7 cellular contexts compared by ENCODE assay signal in the genomic region with DNA sequence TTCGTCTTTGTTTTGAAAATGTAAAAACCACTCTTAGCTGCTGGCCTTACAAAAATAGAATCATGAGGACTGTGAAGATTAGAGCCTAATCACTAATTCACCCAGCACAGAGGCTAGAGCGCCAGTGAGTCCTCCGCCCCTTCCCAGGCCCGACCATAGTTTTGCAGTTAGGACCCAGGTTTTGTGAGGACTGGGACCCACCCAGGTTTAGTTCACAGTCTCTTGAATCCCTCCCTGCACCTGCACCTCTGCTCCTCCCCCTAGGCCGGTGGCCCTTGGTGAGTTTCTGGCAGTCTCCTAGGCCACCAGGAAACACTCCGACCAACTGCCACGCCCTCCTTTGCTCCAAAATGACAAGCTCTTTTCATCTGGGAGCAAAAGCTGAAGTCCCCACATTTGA.
DNase-seq lines count a peak whose midpoint lies in the region; ATAC-seq and TF ChIP-seq lines count a peak whose summit lies in the region.

No MANE protein-coding gene starts in this region.

- no peaks in the 10 kb centered on the region for H3K27me3 ChIP-seq in prostate gland (replicated peaks; ENCODE audit: insufficient read depth)

- no peaks in the 10 kb centered on the region for H3K9me3 ChIP-seq in prostate gland

- no peak overlapping the region for H3K27ac Mint-ChIP-seq in activated T-helper 1 cell treated with anti-CD3 and anti-CD28 coated beads, Interleukin-12 subunit alpha, Interleukin-12 subunit beta, Interleukin-2, Interleukin-4 antibody, amounts not matched to agents 30 ng/mL and 10 ng/mL and 1 ng/mL, durations not matched to agents 14 hours and 24 hours and 36 hours

- H3K4me1 Mint-ChIP-seq in activated T-helper 1 cell treated with anti-CD3 and anti-CD28 coated beads, Interleukin-12 subunit alpha, Interleukin-12 subunit beta, Interleukin-2, Interleukin-4 antibody, amounts not matched to agents 30 ng/mL and 10 ng/mL and 1 ng/mL, durations not matched to agents 14 hours and 24 hours and 36 hours (ENCODE audit: low read depth), result peaks cover 9% of the 10 kb centered on the region

- H3K27me3 Mint-ChIP-seq in activated T-helper 1 cell treated with anti-CD3 and anti-CD28 coated beads, Interleukin-12 subunit alpha, Interleukin-12 subunit beta, Interleukin-2, Interleukin-4 antibody, amounts not matched to agents 30 ng/mL and 10 ng/mL and 1 ng/mL, durations not matched to agents 14 hours and 24 hours and 36 hours (ENCODE audit: insufficient read depth), result peaks cover 11% of the 10 kb centered on the region

- intact Hi-C loops in activated T-helper 1 cell treated with anti-CD3 and anti-CD28 coated beads, Interleukin-12 subunit alpha, Interleukin-12 subunit beta, Interleukin-2, Interleukin-4 antibody, amounts not matched to agents 30 ng/mL and 10 ng/mL and 1 ng/mL, durations not matched to agents 14 hours and 24 hours and 36 hours (cut with micrococcal nuclease), result loop anchor here (2.0 to 5.0 kb wide), 2 partner anchors 284 to 701 kb away; no protein-coding TSS in a partner anchor
- intact Hi-C loops in left cardiac atrium (cut with DNase I), result loop anchor here in 1 of 2 donors (10.0 kb wide), 1 partner anchor 284 kb away; a partner anchor contains a TSS
- intact Hi-C loops in prostate gland (cut with DNase I), result loop anchor here (5.0 kb wide), 1 partner anchor 501 kb away; no protein-coding TSS in a partner anchor

- ATAC-seq in GM21526 (IDR thresholded peaks at IDR 0.05; ENCODE audit: low FRiP score, unreplicated experiment) (peak; percentile 47), left cardiac atrium (peak; percentile 48 to 67)

- TF ChIP-seq POLR2A in prostate gland (IDR thresholded peaks at IDR 0.05), result no peak

- H3K4me3 ChIP-seq in prostate gland, result peak overlapping the region; percentile 46 to 73

- H3K4me3 Mint-ChIP-seq in activated T-helper 1 cell treated with anti-CD3 and anti-CD28 coated beads, Interleukin-12 subunit alpha, Interleukin-12 subunit beta, Interleukin-2, Interleukin-4 antibody, amounts not matched to agents 30 ng/mL and 10 ng/mL and 1 ng/mL, durations not matched to agents 14 hours and 24 hours and 36 hours, result peak overlapping the region; percentile 90

- no peaks in the 10 kb centered on the region for H3K36me3 ChIP-seq in prostate gland

- no peaks in the 10 kb centered on the region for H3K36me3 Mint-ChIP-seq in activated T-helper 1 cell treated with anti-CD3 and anti-CD28 coated beads, Interleukin-12 subunit alpha, Interleukin-12 subunit beta, Interleukin-2, Interleukin-4 antibody, amounts not matched to agents 30 ng/mL and 10 ng/mL and 1 ng/mL, durations not matched to agents 14 hours and 24 hours and 36 hours (ENCODE audit: low read depth)

- TF ChIP-seq CTCF in prostate gland (IDR thresholded peaks at IDR 0.05), result no peak

- peak overlapping the region; percentile 69 to 74 for H3K27ac ChIP-seq in prostate gland

- under 1% methylated on average over 7 of the region's 7 CpGs for WGBS in prostate gland

- H3K4me1 ChIP-seq in prostate gland (replicated peaks), result no peaks in the 10 kb centered on the region

- H3K9me3 Mint-ChIP-seq in activated T-helper 1 cell treated with anti-CD3 and anti-CD28 coated beads, Interleukin-12 subunit alpha, Interleukin-12 subunit beta, Interleukin-2, Interleukin-4 antibody, amounts not matched to agents 30 ng/mL and 10 ng/mL and 1 ng/mL, durations not matched to agents 14 hours and 24 hours and 36 hours, result no peaks in the 10 kb centered on the region

- peak; percentile 11 for DNase-seq in GM04504 (ENCODE audit: low read depth)
- DNase-seq in LoVo (ENCODE audit: low spot score), result peak; percentile 31
- DNase-seq in activated T-helper 1 cell treated with anti-CD3 and anti-CD28 coated beads, Interleukin-12 subunit alpha, Interleukin-12 subunit beta, Interleukin-2, Interleukin-4 antibody, amounts not matched to agents 30 ng/mL and 10 ng/mL and 1 ng/mL, durations not matched to agents 14 hours and 24 hours and 36 hours (ENCODE audit: low spot score), result no peak
- peak; percentile 37 for DNase-seq in left cardiac atrium
- peak; percentile 22 for DNase-seq in prostate gland (ENCODE audit: low spot score)
- DNase-seq in activated gamma-delta T cell treated with Interleukin-2 at 50 U/mL for 16 hours, result no peak

Comparison
In these comparisons a context has a peak if more than half of its experiments do, and no peak if none do; other contexts are left out.
1. DNase-seq: peak in GM04504 (single experiment), LoVo (single experiment), left cardiac atrium (single experiment) and prostate gland (single experiment); none in activated T-helper 1 cell treated with anti-CD3 and anti-CD28 coated beads, Interleukin-12 subunit alpha, Interleukin-12 subunit beta, Interleukin-2, Interleukin-4 antibody, amounts not matched to agents 30 ng/mL and 10 ng/mL and 1 ng/mL, durations not matched to agents 14 hours and 24 hours and 36 hours (single experiment) and activated gamma-delta T cell treated with Interleukin-2 at 50 U/mL for 16 hours (single experiment).